ENCODE assay signal across 9 cellular contexts in the genomic region with DNA sequence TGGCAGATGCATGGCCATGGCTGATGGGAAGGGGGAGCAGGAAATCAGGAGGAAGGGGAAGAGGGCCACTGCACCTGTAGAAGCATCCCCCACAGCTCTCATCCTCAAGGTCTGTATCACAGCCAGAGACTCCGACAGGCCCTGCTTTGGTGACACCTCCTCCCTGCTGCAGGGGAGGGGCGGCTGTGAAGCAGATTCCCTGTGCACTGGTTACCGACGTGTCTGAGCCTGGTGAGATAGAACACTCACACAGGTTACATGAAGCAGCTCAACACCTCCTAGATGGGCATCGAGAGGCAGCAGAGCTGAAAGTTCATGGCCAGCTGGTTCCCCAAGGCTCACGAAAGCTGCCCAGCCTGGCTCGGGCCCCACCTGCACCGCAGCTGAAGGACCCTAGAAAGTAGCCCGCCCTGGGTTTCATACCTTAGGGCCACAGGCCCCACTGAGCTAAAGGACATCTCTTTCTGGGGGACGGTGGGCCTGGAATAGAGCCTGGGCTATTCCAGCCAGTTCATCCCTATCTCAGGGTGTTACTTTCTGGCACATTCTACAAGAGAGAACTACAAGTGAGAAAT. TPM values are rescaled to one million over a fixed set of nuclear protein-coding genes. Genes with fewer than 3 reads are reported as not detected.
"Had no signal": no experiment of that assay in that cellular context is flagged by ENCODE, and none has a peak within 500 bp of the region (broad histone marks: within the 10 kb centered on the region; RNA-seq: fewer than 3 reads in every experiment).

No MANE protein-coding gene starts in this region.

- H3K27ac Mint-ChIP-seq: HFFc6 had no signal

- H3K36me3 ChIP-seq: HAP-1 had no signal

- H3K4me3 Mint-ChIP-seq: HFFc6 had no signal

- H3K27ac ChIP-seq: GM23248 had no signal

- DNase-seq: GM23248, GOT3, H7, HFFc6, IMR-90 had no signal

- H3K9me3 ChIP-seq: HAP-1 had no signal

- ATAC-seq: HCT116, K562 had no signal

- H3K4me3 ChIP-seq: GM23248, HAP-1, K562 had no signal

- H3K4me1 ChIP-seq: HAP-1 had no signal

RNA-seq across cellular contexts. Expression of a gene that starts 30.2 kb away (rescaled TPM):
- total RNA-seq: HFFc6, HT-29, K562 had no signal
- polyA plus RNA-seq: K562 had no signal
